Comparison of ENCODE assay signal across 12 cellular contexts in the genomic region with DNA sequence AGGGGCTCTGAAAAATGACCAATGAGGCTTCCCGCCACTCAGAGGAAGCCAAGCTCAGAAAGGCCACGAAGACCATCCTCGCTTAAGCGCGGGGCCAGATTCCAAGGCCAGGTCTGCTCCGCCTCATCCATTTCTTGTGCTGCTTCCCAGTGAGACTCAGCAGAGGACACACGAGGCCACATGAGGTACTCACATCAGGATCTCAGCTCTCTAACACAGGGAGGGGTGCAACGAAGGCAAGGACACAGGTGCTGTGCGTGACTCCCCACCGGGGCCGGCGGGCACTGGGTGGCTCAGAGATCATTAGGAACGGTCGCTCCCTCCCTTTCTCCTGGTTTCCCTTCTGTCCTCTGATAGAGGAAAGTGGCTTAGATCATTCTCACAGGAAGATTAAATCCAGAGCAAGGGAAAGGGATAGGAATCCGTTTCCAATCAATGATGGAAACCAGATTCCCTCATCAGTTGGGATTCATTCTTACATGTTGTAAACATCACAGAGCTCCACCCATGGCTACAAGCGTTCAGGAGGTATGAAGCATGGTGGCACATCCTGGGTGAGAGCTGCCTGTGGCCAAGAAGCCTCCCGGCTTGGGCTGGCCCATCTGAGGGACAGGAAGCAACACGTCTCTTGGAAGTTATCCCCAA. TPM values are rescaled to one million over a fixed set of nuclear protein-coding genes. Genes with fewer than 3 reads are reported as not detected.
A peak's percentile ranks its signal among the peaks of the same experiment; 100 is the strongest.
DNase-seq lines count a peak whose midpoint lies in the region; ATAC-seq, FAIRE-seq and TF ChIP-seq lines count a peak whose summit lies in the region.
"Had no signal": no experiment of that assay in that cellular context is flagged by ENCODE, and none has a peak within 500 bp of the region (broad histone marks: within the 10 kb centered on the region; RNA-seq: fewer than 3 reads in every experiment).

No MANE protein-coding gene starts in this region.

- H2BK20ac ChIP-seq in IMR-90 (ENCODE audit: low read depth, low read length) = no peak overlapping the region

- TF ChIP-seq CTCF in IMR-90 (conservative IDR thresholded peaks at IDR 0.05; ENCODE audit: low read depth, low read length) = no peak
- TF ChIP-seq CTCF in kidney (IDR thresholded peaks at IDR 0.05; ENCODE audit: borderline replicate concordance, extremely low read depth, insufficient read depth) = no peak
- TF ChIP-seq CTCF in spleen (IDR thresholded peaks at IDR 0.05 in 8 of 11, conservative IDR thresholded peaks at IDR 0.05 in 3 of 11) = no peak

- no peak overlapping the region for H3K4me3 ChIP-seq in IMR-90 (ENCODE audit: insufficient read depth, low read depth, low read length)
- H3K4me3 ChIP-seq in adipocyte (ENCODE audit: low read length) = no peak overlapping the region
- H3K4me3 ChIP-seq in kidney (ENCODE audit: low read length in 2 of 2) = no peak overlapping the region
- no peak overlapping the region for H3K4me3 ChIP-seq in spleen
- H3K4me3 ChIP-seq: K562 had no signal

- H2BK120ac ChIP-seq in IMR-90 (ENCODE audit: low read depth, low read length) = no peak overlapping the region

- no peak overlapping the region; the same call in 1 of the 2 replicates for H3K18ac ChIP-seq in IMR-90 (ENCODE audit: low read depth, low read length)

- no peak overlapping the region for H3K9ac ChIP-seq in IMR-90 (ENCODE audit: low read depth, low read length)
- peak overlapping the region; percentile 9 for H3K9ac ChIP-seq in adipocyte (ENCODE audit: low read length)
- H3K9ac ChIP-seq in kidney (ENCODE audit: low read length in 2 of 2) = peak overlapping the region in 1 of 2 donors; percentile 7

- H3K9me3 ChIP-seq in IMR-90 (ENCODE audit: control insufficient read depth, insufficient read depth, low read length) (no peaks in the 10 kb centered on the region), adipocyte (ENCODE audit: control insufficient read depth, low read length) (no peaks in the 10 kb centered on the region), kidney (ENCODE audit: control insufficient read depth in 1 of 2, low read length in 2 of 2) (no peaks in the 10 kb centered on the region), spleen (no peaks in the 10 kb centered on the region)

- FAIRE-seq in kidney (lab: Jason Lieb, UNC) = no peak
- FAIRE-seq: frontal cortex, G401.6, K562 had no signal

- 88% methylated on average over 5 of the region's 18 CpGs; no CpG with 5 or more reads in 1 of the 2 experiments for WGBS in IMR-90 (ENCODE audit: extremely low coverage in 2 of 2, insufficient read length in 1 of 2), 2 experiments
- WGBS in spleen, 5 donors = 65 to 79% (median 69%) methylated on average over 18 of the region's 18 CpGs

- CTCF ChIA-PET in IMR-90 (lab: Yijun Ruan, JAX) = interaction anchor here (1.8 kb wide), 1 partner anchor 12 kb away, joined by 5 read pairs; no protein-coding TSS in a partner anchor

- H3K27ac ChIP-seq in IMR-90 (ENCODE audit: insufficient read depth, low read length) (peak overlapping the region; percentile 11; the same call in 1 of the 2 replicates), kidney (ENCODE audit: low read depth in 2 of 2, low read length in 2 of 2) (peak overlapping the region; percentile 47 to 68), spleen (peak overlapping the region in 7 of 8 donors; percentile 30 to 81 (median 73))

- H3K4me1 ChIP-seq in IMR-90 (ENCODE audit: control insufficient read depth, insufficient read depth, low read length) (peaks cover 53% of the 10 kb centered on the region), adipocyte (ENCODE audit: control insufficient read depth, insufficient read depth, low read length) (peaks cover 81% of the 10 kb centered on the region), kidney (ENCODE audit: control insufficient read depth in 1 of 2, insufficient read depth in 1 of 2, low read depth in 1 of 2, low read length in 2 of 2) (peaks cover 43 to 46% of the 10 kb centered on the region in 2 donors), spleen (peaks cover 58 to 100% (median 82%) of the 10 kb centered on the region in 6 donors)

- no TSS peak for BruUV-seq in IMR-90 (replicated peaks; lab: Mats Ljungman, UMichigan)

- TF ChIP-seq POLR2A in IMR-90 (IDR thresholded peaks at IDR 0.05; ENCODE audit: low read depth, low read length) (no peak), spleen (IDR thresholded peaks at IDR 0.05) (no peak)

- 0 out of 3 replicates have a peak overlapping the region, but pooled peaks have one; percentile 9 for H2BK15ac ChIP-seq in IMR-90 (ENCODE audit: low read depth, low read length)

- peaks cover 74% of the 10 kb centered on the region for H3K9me1 ChIP-seq in IMR-90 (ENCODE audit: insufficient read depth, low read length)

- peak overlapping the region; percentile 58 for H3K4ac ChIP-seq in IMR-90 (ENCODE audit: low read depth, low read length)

- no peak overlapping the region for H4K5ac ChIP-seq in IMR-90 (ENCODE audit: low read depth, low read length)

- peaks cover 99% of the 10 kb centered on the region for H4K20me1 ChIP-seq in IMR-90 (ENCODE audit: insufficient read depth, low read length)

- H2AK9ac ChIP-seq in IMR-90 (replicated peaks; ENCODE audit: low read depth, low read length, poor library complexity) = no peak overlapping the region

- ATAC-seq in IMR-90 (ENCODE audit: low read depth) (no peak), GM18909 (IDR thresholded peaks at IDR 0.05; ENCODE audit: poor library complexity, unreplicated experiment) (no peak), GM21526 (IDR thresholded peaks at IDR 0.05; ENCODE audit: low FRiP score, unreplicated experiment) (no peak)
- ATAC-seq: K562 had no signal

- H3K56ac ChIP-seq in IMR-90 (ENCODE audit: extremely low read depth, insufficient read depth, low read length) = no peak overlapping the region

- peak overlapping the region; percentile 34 for H2AFZ ChIP-seq in IMR-90 (replicated peaks; ENCODE audit: low read length, poor library complexity)

- H3K27me3 ChIP-seq in IMR-90 (ENCODE audit: control insufficient read depth, insufficient read depth, low read length) (no peaks in the 10 kb centered on the region), adipocyte (replicated peaks; ENCODE audit: control insufficient read depth, insufficient read depth, low read length) (no peaks in the 10 kb centered on the region), spleen (replicated peaks in 1 of 7) (no peaks in the 10 kb centered on the region)

- H3K36me3 ChIP-seq in IMR-90 (ENCODE audit: control insufficient read depth, insufficient read depth, low read length) (peaks cover 17% of the 10 kb centered on the region), adipocyte (ENCODE audit: control insufficient read depth, insufficient read depth, low read length, severe bottlenecking) (no peaks in the 10 kb centered on the region), kidney (ENCODE audit: control insufficient read depth in 1 of 2, insufficient read depth in 2 of 2, low read length in 2 of 2) (no peaks in the 10 kb centered on the region), spleen (peaks cover 0 to 43% (median 2%) of the 10 kb centered on the region in 6 donors)

- H3K14ac ChIP-seq in IMR-90 (replicated peaks; ENCODE audit: low read depth, low read length) = no peak overlapping the region

- intact Hi-C loops in IMR-90 (cut with micrococcal nuclease) (no loop called here), kidney (cut with DNase I) (no loop called here), spleen (cut with DNase I; ENCODE audit: low total_unique reads) (no loop called here)

- dilution Hi-C loops in IMR-90 (cut with HindIII; ENCODE audit: low sequenced_read_pairs, unreplicated experiment) = no loop called here

- no peak for TF ChIP-seq RAD21 in IMR-90 (IDR thresholded peaks at IDR 0.05; ENCODE audit: low read length)

- no peak overlapping the region for H3K4me2 ChIP-seq in IMR-90 (ENCODE audit: low read depth, low read length)

- DNase-seq in IMR-90 (no peak), adipocyte (ENCODE audit: low read depth) (no peak), kidney (peak; percentile 35), spleen (no peak), iPS-NIHi7 (ENCODE audit: extremely low spot score) (no peak), T-helper 1 cell (no peak)
- DNase-seq: occipital lobe had no signal

- peak overlapping the region; percentile 31; the same call in 1 of the 2 replicates for H3K23ac ChIP-seq in IMR-90 (ENCODE audit: low read depth, low read length)

- peaks cover 47 to 96% of the 10 kb centered on the region in 2 experiments for H3K79me1 ChIP-seq in IMR-90 (ENCODE audit: low read depth in 1 of 2, low read length in 2 of 2)

- H2AK5ac ChIP-seq in IMR-90 (ENCODE audit: low read depth, low read length) = peak overlapping the region; percentile 43

- no peak overlapping the region for H2BK5ac ChIP-seq in IMR-90 (ENCODE audit: low read depth, low read length, poor library complexity, severe bottlenecking)

- POLR2A ChIA-PET in IMR-90 (lab: Charles Lee; ENCODE audit: unreplicated experiment) = no interaction called here

- H4K8ac ChIP-seq in IMR-90 (ENCODE audit: low read depth in 2 of 2, low read length in 2 of 2) = no peak overlapping the region

- in situ Hi-C loops in IMR-90 (cut with MboI; ENCODE audit: low sequenced_read_pairs) = no loop called here

- H4K91ac ChIP-seq in IMR-90 (ENCODE audit: insufficient read depth, low read depth, low read length) = no peak overlapping the region

TF ChIP-seq in IMR-90, 13 proteins besides CTCF, POLR2A, EP300 and RAD21:
- TF ChIP-seq BHLHE40 (IDR thresholded peaks at IDR 0.05; ENCODE audit: low read depth, low read length) = no peak
- TF ChIP-seq NFE2L2 (IDR thresholded peaks at IDR 0.05; ENCODE audit: low read depth, low read length) = no peak
- TF ChIP-seq FOS (IDR thresholded peaks at IDR 0.05; ENCODE audit: low read depth, low read length) = no peak
- no peak for TF ChIP-seq CEBPB (IDR thresholded peaks at IDR 0.05; ENCODE audit: low read depth, low read length)
- TF ChIP-seq SMC3 (IDR thresholded peaks at IDR 0.05; ENCODE audit: low read depth, low read length) = no peak
- TF ChIP-seq, protein P1, sequence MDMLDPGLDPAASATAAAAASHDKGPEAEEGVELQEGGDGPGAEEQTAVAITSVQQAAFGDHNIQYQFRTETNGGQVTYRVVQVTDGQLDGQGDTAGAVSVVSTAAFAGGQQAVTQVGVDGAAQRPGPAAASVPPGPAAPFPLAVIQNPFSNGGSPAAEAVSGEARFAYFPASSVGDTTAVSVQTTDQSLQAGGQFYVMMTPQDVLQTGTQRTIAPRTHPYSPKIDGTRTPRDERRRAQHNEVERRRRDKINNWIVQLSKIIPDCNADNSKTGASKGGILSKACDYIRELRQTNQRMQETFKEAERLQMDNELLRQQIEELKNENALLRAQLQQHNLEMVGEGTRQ (IDR thresholded peaks at IDR 0.05; ENCODE audit: low read depth, low read length) = no peak

RNA-seq across cellular contexts. Expression of a gene that starts 46.7 kb away (rescaled TPM):
- total RNA-seq in IMR-90 (2012; rRNA removed) (180 and 216 TPM in 2 replicates), kidney (265 TPM), spleen (100 to 1,000 TPM; 139 to 386 (median 302) TPM)
- polyA plus RNA-seq in IMR-90 (2012; rRNA removed) (271 and 304 TPM in 2 replicates), kidney (ENCODE audit: insufficient read depth, low read depth, low replicate concordance) (253 TPM), spleen (100 to 1,000 TPM; 221 to 281 (median 274) TPM)
- polyA plus RNA-seq in IMR-90 (2012; cell fraction: cytosol; rRNA removed) = 189 and 234 TPM in 2 replicates
- 74.4 and 139 TPM in 2 replicates for polyA plus RNA-seq in IMR-90 (2012; cell fraction: nucleus; rRNA removed; ENCODE audit: low replicate concordance)

Comparison
In these comparisons a context has a peak if more than half of its experiments do, and no peak if none do; other contexts are left out.
1. H3K27ac ChIP-seq: peak in every context shown above with its lines; median percentile 73 in spleen; 58 in kidney; 11 in IMR-90.